ENCODE assay signal across 11 cellular contexts in genomic region chr16:35102780-35103403, GRCh38.
A peak's percentile ranks its signal among the peaks of the same experiment; 100 is the strongest.
DNase-seq lines count a peak whose midpoint lies in the region; ATAC-seq and TF ChIP-seq lines count a peak whose summit lies in the region.
"Had no signal": no experiment of that assay in that cellular context is flagged by ENCODE, and none has a peak within 500 bp of the region (broad histone marks: within the 10 kb centered on the region; RNA-seq: fewer than 3 reads in every experiment).

No MANE protein-coding gene starts in this region.

- no peaks in the 10 kb centered on the region for H3K4me1 Mint-ChIP-seq in activated CD4-positive, alpha-beta T cell treated with anti-CD3 and anti-CD28 coated beads, Interleukin-2, amount 10 ng/mL, durations not matched to agents 24 days and 14 days
- no peaks in the 10 kb centered on the region for H3K4me1 Mint-ChIP-seq in naive thymus-derived CD4-positive, alpha-beta T cell
- H3K4me1 Mint-ChIP-seq: T-helper 17 cell had no signal

- no peaks in the 10 kb centered on the region for H3K27me3 Mint-ChIP-seq in activated CD4-positive, alpha-beta T cell treated with anti-CD3 and anti-CD28 coated beads, Interleukin-2, amount 10 ng/mL, durations not matched to agents 24 days and 14 days
- no peaks in the 10 kb centered on the region for H3K27me3 Mint-ChIP-seq in naive thymus-derived CD4-positive, alpha-beta T cell
- H3K27me3 Mint-ChIP-seq: T-helper 17 cell had no signal

- H3K27ac Mint-ChIP-seq in activated CD4-positive, alpha-beta T cell treated with anti-CD3 and anti-CD28 coated beads, Interleukin-2, amount 10 ng/mL, durations not matched to agents 24 days and 14 days: no peak overlapping the region
- no peak overlapping the region for H3K27ac Mint-ChIP-seq in naive thymus-derived CD4-positive, alpha-beta T cell
- H3K27ac Mint-ChIP-seq: T-helper 17 cell had no signal

- H3K36me3 ChIP-seq in OCI-LY7 (ENCODE audit: insufficient read depth, low read length) (no peaks in the 10 kb centered on the region), esophagus squamous epithelium (no peaks in the 10 kb centered on the region)
- no peaks in the 10 kb centered on the region for H3K36me3 ChIP-seq in naive thymus-derived CD4-positive, alpha-beta T cell (ENCODE audit: control insufficient read depth in 2 of 3, insufficient read depth in 3 of 3, low read length in 3 of 3)

- no peak overlapping the region for H3K4me3 Mint-ChIP-seq in activated CD4-positive, alpha-beta T cell treated with anti-CD3 and anti-CD28 coated beads, Interleukin-2, amount 10 ng/mL, durations not matched to agents 24 days and 14 days
- H3K4me3 Mint-ChIP-seq in naive thymus-derived CD4-positive, alpha-beta T cell: no peak overlapping the region
- H3K4me3 Mint-ChIP-seq: T-helper 17 cell had no signal

- no TSS peak for BruUV-seq in OCI-LY7 (replicated peaks; lab: Mats Ljungman, UMichigan)

- H3K27ac ChIP-seq in HL-60 (replicated peaks) (no peak overlapping the region), OCI-LY7 (ENCODE audit: low read depth, low read length, poor library complexity, severe bottlenecking) (no peak overlapping the region), esophagus squamous epithelium (no peak overlapping the region)
- H3K27ac ChIP-seq in naive thymus-derived CD4-positive, alpha-beta T cell (ENCODE audit: low read depth, low read length): no peak overlapping the region

- no peak for TF ChIP-seq POLR2A in esophagus squamous epithelium (IDR thresholded peaks at IDR 0.05)

- DNase-seq in activated CD4-positive, alpha-beta T cell treated with anti-CD3 and anti-CD28 coated beads, Interleukin-2, amount 50 U/mL, for 48 hours: peak; percentile 1 to 3
- DNase-seq in activated CD4-positive, alpha-beta T cell treated with anti-CD3 and anti-CD28 coated beads, Interleukin-2, amount 10 ng/mL, durations not matched to agents 24 days and 14 days: no peak
- DNase-seq in HL-60 (ENCODE audit: low read depth in 1 of 2, low spot score in 1 of 2) (peak in 1 of 2 experiments; percentile 28), OCI-LY7 (ENCODE audit: low spot score) (peak; percentile 3), esophagus squamous epithelium (lab: John Stamatoyannopoulos, UW) (no peak)
- no peak for DNase-seq in naive thymus-derived CD4-positive, alpha-beta T cell
- DNase-seq: caudate nucleus, small intestine, T-helper 17 cell had no signal

- no peaks in the 10 kb centered on the region for H3K9me3 ChIP-seq in OCI-LY7 (ENCODE audit: low read length)
- no peaks in the 10 kb centered on the region for H3K9me3 ChIP-seq in esophagus squamous epithelium
- peaks cover 0 to 3% (median 0%) of the 10 kb centered on the region in 3 experiments for H3K9me3 ChIP-seq in naive thymus-derived CD4-positive, alpha-beta T cell (ENCODE audit: control insufficient read depth in 2 of 3, low read length in 3 of 3)

- H3K4me3 ChIP-seq in HL-60 (replicated peaks; ENCODE audit: insufficient read depth, low read length) (no peak overlapping the region), OCI-LY7 (ENCODE audit: low read depth, low read length, poor library complexity, severe bottlenecking) (no peak overlapping the region), esophagus squamous epithelium (no peak overlapping the region)
- H3K4me3 ChIP-seq in naive thymus-derived CD4-positive, alpha-beta T cell (ENCODE audit: low read length): no peak overlapping the region

- intact Hi-C loops in activated CD4-positive, alpha-beta T cell treated with anti-CD3 and anti-CD28 coated beads, Interleukin-2, amount 10 ng/mL, durations not matched to agents 24 days and 14 days (cut with micrococcal nuclease): no loop called here
- intact Hi-C loops in OCI-LY7 (cut with micrococcal nuclease; ENCODE audit: unreplicated experiment): no loop called here
- intact Hi-C loops in esophagus squamous epithelium (cut with DNase I): no loop called here
- intact Hi-C loops in naive thymus-derived CD4-positive, alpha-beta T cell (cut with micrococcal nuclease): no loop called here

- peak; percentile 57 for TF ChIP-seq CTCF in HL-60 (IDR thresholded peaks at IDR 0.05; ENCODE audit: insufficient read depth, low read length)
- TF ChIP-seq CTCF in OCI-LY7 (conservative IDR thresholded peaks at IDR 0.05; ENCODE audit: low read length): peak; percentile 65
- TF ChIP-seq CTCF in esophagus squamous epithelium (IDR thresholded peaks at IDR 0.05): peak in 4 of 6 experiments; percentile 26 to 69 (median 52)

- no peak overlapping the region for H3K4me2 ChIP-seq in OCI-LY7 (ENCODE audit: low read length)

- no peaks in the 10 kb centered on the region for H4K20me1 ChIP-seq in OCI-LY7 (ENCODE audit: insufficient read depth, low read length)

- ATAC-seq in GM21825 (IDR thresholded peaks at IDR 0.05; ENCODE audit: unreplicated experiment): no peak
- ATAC-seq in naive thymus-derived CD4-positive, alpha-beta T cell: no peak
- no peak for ATAC-seq in HG02884 (IDR thresholded peaks at IDR 0.05; ENCODE audit: unreplicated experiment)
- ATAC-seq: T-helper 17 cell had no signal

- H3K27me3 ChIP-seq in HL-60 (ENCODE audit: insufficient read depth, poor library complexity, severe bottlenecking) (no peaks in the 10 kb centered on the region), esophagus squamous epithelium (no peaks in the 10 kb centered on the region)
- no peaks in the 10 kb centered on the region for H3K27me3 ChIP-seq in naive thymus-derived CD4-positive, alpha-beta T cell (ENCODE audit: control insufficient read depth in 2 of 2, insufficient read depth in 2 of 2, low read length in 2 of 2)

- H3K9me2 ChIP-seq in OCI-LY7 (ENCODE audit: insufficient read depth, low read length): no peaks in the 10 kb centered on the region

- H3K79me2 ChIP-seq in OCI-LY7 (ENCODE audit: insufficient read depth, low read depth, low read length): no peaks in the 10 kb centered on the region

- 31 to 33% methylated on average over 6 of the region's 6 CpGs for WGBS in esophagus squamous epithelium, 2 donors

- no peak overlapping the region for H2AFZ ChIP-seq in OCI-LY7 (ENCODE audit: low read length)

- CTCF ChIA-PET in OCI-LY7 (lab: Charles Lee; ENCODE audit: unreplicated experiment): no interaction called here
- CTCF ChIA-PET in naive thymus-derived CD4-positive, alpha-beta T cell (lab: Charles Lee): no interaction called here

- H3K4me1 ChIP-seq in OCI-LY7 (ENCODE audit: insufficient read depth, low read length, poor library complexity, severe bottlenecking) (no peaks in the 10 kb centered on the region), esophagus squamous epithelium (no peaks in the 10 kb centered on the region)
- H3K4me1 ChIP-seq in naive thymus-derived CD4-positive, alpha-beta T cell (ENCODE audit: control insufficient read depth in 2 of 2, insufficient read depth in 2 of 2, low read length in 2 of 2): no peaks in the 10 kb centered on the region

- H3K9me3 Mint-ChIP-seq in activated CD4-positive, alpha-beta T cell treated with anti-CD3 and anti-CD28 coated beads, Interleukin-2, amount 10 ng/mL, durations not matched to agents 24 days and 14 days: peaks cover 10% of the 10 kb centered on the region
- peaks cover 5 to 53% (median 19%) of the 10 kb centered on the region in 11 donors for H3K9me3 Mint-ChIP-seq in naive thymus-derived CD4-positive, alpha-beta T cell

- H3K36me3 Mint-ChIP-seq in activated CD4-positive, alpha-beta T cell treated with anti-CD3 and anti-CD28 coated beads, Interleukin-2, amount 10 ng/mL, durations not matched to agents 24 days and 14 days (ENCODE audit: low read depth): no peaks in the 10 kb centered on the region
- no peaks in the 10 kb centered on the region for H3K36me3 Mint-ChIP-seq in naive thymus-derived CD4-positive, alpha-beta T cell

- POLR2A ChIA-PET in OCI-LY7 (lab: Charles Lee): no interaction called here
- POLR2A ChIA-PET in naive thymus-derived CD4-positive, alpha-beta T cell (lab: Charles Lee): no interaction called here

Comparison
In these comparisons a context has a peak if more than half of its experiments do, and no peak if none do; other contexts are left out.
1. DNase-seq: peak in activated CD4-positive, alpha-beta T cell treated with anti-CD3 and anti-CD28 coated beads, Interleukin-2, amount 50 U/mL, for 48 hours (2 of 2) and OCI-LY7 (single experiment); none in activated CD4-positive, alpha-beta T cell treated with anti-CD3 and anti-CD28 coated beads, Interleukin-2, amount 10 ng/mL, durations not matched to agents 24 days and 14 days (single experiment), esophagus squamous epithelium (single experiment) and naive thymus-derived CD4-positive, alpha-beta T cell (0 of 9).
2. Peak in every context shown above with its lines, with median percentiles within 50 percentile points of each other: CTCF ChIP-seq.